ENCODE assay signal across 10 cellular contexts in genomic region chr11:61152816-61153592, GRCh38. TPM values are rescaled to one million over a fixed set of nuclear protein-coding genes. Genes with fewer than 3 reads are reported as not detected.
DNase-seq lines count a peak whose midpoint lies in the region; ATAC-seq and TF ChIP-seq lines count a peak whose summit lies in the region.
"Had no signal": no experiment of that assay in that cellular context is flagged by ENCODE, and none has a peak within 500 bp of the region (broad histone marks: within the 10 kb centered on the region; RNA-seq: fewer than 3 reads in every experiment).

No MANE protein-coding gene starts in this region.

- H3K4me3 ChIP-seq in mesodermal cell (ENCODE audit: extremely low read depth, insufficient read depth, low read length, poor library complexity, severe bottlenecking): no peak overlapping the region
- no peak overlapping the region for H3K4me3 ChIP-seq in uterus
- H3K4me3 ChIP-seq: SK-N-MC had no signal

- no peak for TF ChIP-seq POLR2A in uterus (IDR thresholded peaks at IDR 0.05)

- H3K27ac ChIP-seq in mesodermal cell (ENCODE audit: low read depth, low read length, severe bottlenecking) (peak overlapping the region; percentile 96), uterus (peak overlapping the region; percentile 74 to 89)
- H3K27ac ChIP-seq: SK-N-MC had no signal

- H3K4me1 ChIP-seq in mesodermal cell (ENCODE audit: control insufficient read depth, insufficient read depth, low read length, poor library complexity, severe bottlenecking) (peaks cover 50% of the 10 kb centered on the region), uterus (peaks cover 7 to 17% of the 10 kb centered on the region in 2 donors)

- no peak for TF ChIP-seq CTCF in uterus (IDR thresholded peaks at IDR 0.05)

- H3K27me3 ChIP-seq in uterus: no peaks in the 10 kb centered on the region

- intact Hi-C loops in uterus (cut with DNase I; ENCODE audit: low total_unique reads): no loop called here

- H3K9me3 ChIP-seq in mesodermal cell (ENCODE audit: control insufficient read depth, low read length) (peaks cover 17% of the 10 kb centered on the region), uterus (no peaks in the 10 kb centered on the region)

- WGBS in mesodermal cell (ENCODE audit: insufficient coverage in 2 of 2), 2 experiments: 94 to 96% methylated on average over 3 to 5 of the region's 9 CpGs

- peaks cover 28% of the 10 kb centered on the region for H3K36me3 ChIP-seq in mesodermal cell (ENCODE audit: control insufficient read depth, insufficient read depth, low read length)
- no peaks in the 10 kb centered on the region for H3K36me3 ChIP-seq in uterus

- no peak for ATAC-seq in HG03097 (IDR thresholded peaks at IDR 0.05; ENCODE audit: low FRiP score, unreplicated experiment)
- no peak for ATAC-seq in GM18867 (IDR thresholded peaks at IDR 0.05; ENCODE audit: unreplicated experiment)

- DNase-seq in NCI-H69 (lab: John Stamatoyannopoulos, UW) (peak; percentile 29), dermis microvascular lymphatic vessel endothelial cell (ENCODE audit: low read depth in 2 of 2) (peak; percentile 36), uterus (no peak), NCI-H748 (lab: John Stamatoyannopoulos, UW; ENCODE audit: unreplicated experiment) (no peak)
- DNase-seq: activated naive CD4-positive, alpha-beta T cell treated with anti-CD3 and anti-CD28 coated beads, Interleukin-2, amount 10 ng/mL, durations not matched to agents 7 days and 5 days; naive B cell had no signal

RNA-seq across cellular contexts. Expression of gene VPS37C, which starts 8.2 kb away (rescaled TPM):
- total RNA-seq in dermis microvascular lymphatic vessel endothelial cell (5.1 and 7.5 TPM in 2 replicates), uterus (10 to 100 TPM in 2 of 4 donors, 1 to 10 TPM in 1, under 1 TPM in 1; 0.26 to 26.3 (median 13.3) TPM)
- polyA plus RNA-seq in mesodermal cell (2013, experiment 1 of 2): 18.3 TPM
- 15.0 TPM for polyA plus RNA-seq in mesodermal cell (2013, experiment 2 of 2)

RNA-seq across cellular contexts. Expression of gene PGA3, which starts 50.3 kb away (rescaled TPM):
- total RNA-seq in dermis microvascular lymphatic vessel endothelial cell (not detected in 2 replicates), uterus (1 to 10 TPM in 2 of 4 donors, under 1 TPM in 1, not detected in 1; 0.35 to 6.5 (median 4.4) TPM)
- not detected for polyA plus RNA-seq in mesodermal cell (2013, experiment 1 of 2)
- polyA plus RNA-seq in mesodermal cell (2013, experiment 2 of 2): not detected

RNA-seq across cellular contexts. Expression of gene CD5, which starts 50.7 kb away (rescaled TPM):
- not detected in 2 replicates for total RNA-seq in dermis microvascular lymphatic vessel endothelial cell
- polyA plus RNA-seq in mesodermal cell (2013, experiment 1 of 2): not detected
- polyA plus RNA-seq in mesodermal cell (2013, experiment 2 of 2): not detected
- under 1 TPM in 3 of 4 donors, not detected in 1; under 0.01 to 0.14 (median 0.12) TPM for total RNA-seq in uterus

Comparison
In these comparisons a context has a peak if more than half of its experiments do, and no peak if none do; other contexts are left out.
1. DNase-seq: peak in NCI-H69 (single experiment) and dermis microvascular lymphatic vessel endothelial cell (2 of 2); none in uterus (0 of 2) and NCI-H748 (single experiment).